8 cellular contexts compared by ENCODE assay signal in the genomic region with DNA sequence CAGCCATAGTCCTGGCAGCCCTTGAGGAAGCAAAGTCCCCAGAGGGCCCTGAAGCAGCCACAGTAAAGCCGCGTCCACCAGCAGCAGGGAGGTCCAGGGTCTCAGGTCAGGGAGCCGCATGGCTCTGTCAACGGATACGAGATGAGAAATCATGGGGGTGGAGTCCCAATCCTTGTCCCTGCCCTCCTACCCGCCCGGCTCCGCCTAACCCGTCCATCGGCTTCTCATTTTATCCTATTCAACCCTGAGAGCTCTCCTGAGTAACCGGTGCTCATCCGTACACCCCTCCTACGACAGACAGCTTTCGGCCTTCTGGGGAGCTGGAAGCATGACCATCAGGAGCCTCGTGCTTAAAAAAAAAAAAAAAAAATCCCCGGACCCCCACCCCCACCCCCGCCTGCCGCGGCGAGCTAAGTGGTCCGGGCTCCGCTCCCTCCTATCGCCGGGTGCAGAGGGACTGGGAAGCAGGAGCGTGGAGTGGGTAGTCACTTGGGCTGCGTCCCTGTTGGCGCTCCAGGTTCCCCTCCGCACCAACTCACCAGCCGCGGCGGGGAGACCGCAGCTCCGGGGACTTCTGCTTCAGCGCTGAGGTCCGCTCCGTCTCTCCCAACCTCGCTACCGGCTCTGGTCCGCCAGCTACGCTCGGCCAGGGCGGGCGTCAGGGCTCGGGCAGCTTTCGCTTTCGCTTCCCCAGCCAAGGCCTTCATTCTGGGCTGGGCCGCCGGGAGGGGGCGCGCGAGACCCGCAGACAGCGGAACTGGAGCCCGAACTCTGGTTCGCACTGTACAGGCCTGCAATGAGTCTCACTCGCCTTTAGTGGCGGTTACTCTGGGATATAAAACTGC. TPM values are rescaled to one million over a fixed set of nuclear protein-coding genes. Genes with fewer than 3 reads are reported as not detected.
A peak's percentile ranks its signal among the peaks of the same experiment; 100 is the strongest.
DNase-seq lines count a peak whose midpoint lies in the region; ATAC-seq and TF ChIP-seq lines count a peak whose summit lies in the region.

Gene TAP2 (minus strand): TSS at position 626 of the 845 bp plus-strand sequence. CDS start 506 bp downstream, at position 120.

- H3K27me3 ChIP-seq in GM23338 (ENCODE audit: insufficient read depth) (peaks cover 10% of the 10 kb centered on the region), fibroblast of lung (ENCODE audit: control insufficient read depth, insufficient read depth, low read length) (no peaks in the 10 kb centered on the region)

- intact Hi-C loops in natural killer cell (cut with micrococcal nuclease), result loop anchor here (1.0 kb wide), 2 partner anchors 16 to 30 kb away; partner anchors contain the start of gene PSMB9

- H3K4me1 Mint-ChIP-seq in GM23338 (peaks cover 16% of the 10 kb centered on the region), natural killer cell (peaks cover 69 to 84% of the 10 kb centered on the region in 2 donors)

- no peaks in the 10 kb centered on the region for H3K79me2 ChIP-seq in GM23338 (replicated peaks; ENCODE audit: insufficient read depth)
- H3K79me2 ChIP-seq in fibroblast of lung (ENCODE audit: control insufficient read depth, insufficient read depth, low read length), result peaks cover 3% of the 10 kb centered on the region

- peaks cover 23% of the 10 kb centered on the region for H3K36me3 Mint-ChIP-seq in GM23338 (ENCODE audit: low read depth)
- H3K36me3 Mint-ChIP-seq in natural killer cell, result peaks cover 36% of the 10 kb centered on the region

- H3F3A ChIP-seq in GM23338 (replicated peaks; ENCODE audit: low read depth), result no peaks in the 10 kb centered on the region

- H3K4me1 ChIP-seq in GM23338 (ENCODE audit: insufficient read depth), result peaks cover 16% of the 10 kb centered on the region; the same call in 1 of the 2 replicates
- H3K4me1 ChIP-seq in fibroblast of lung (ENCODE audit: control insufficient read depth, extremely low read depth, insufficient read depth, low read length), result no peaks in the 10 kb centered on the region

- DNase-seq in ELF-1 (ENCODE audit: low read depth, low spot score) (peak; percentile 95), GM23338 (ENCODE audit: low spot score) (peak; percentile 95), LHCN-M2 (ENCODE audit: low read depth) (peak; percentile 92), RPMI8226 (peak; percentile 96), fibroblast of lung (ENCODE audit: low read depth in 2 of 2) (peak; percentile 85 to 92), natural killer cell (peak; percentile 99)
- peak; percentile 97 to 98 for DNase-seq in activated T-helper 1 cell treated with anti-CD3 and anti-CD28 coated beads, Interleukin-2, amount 50 U/mL, for 16 hours (ENCODE audit: low read depth in 1 of 2, low spot score in 1 of 2)
- peak; percentile 90 to 97 (median 96) for DNase-seq in stimulated activated naive CD4-positive, alpha-beta T cell (lab: John Stamatoyannopoulos, UW)

- peaks cover 8% of the 10 kb centered on the region for H3K27me3 Mint-ChIP-seq in GM23338 (ENCODE audit: insufficient read depth, low read depth, poor library complexity)
- H3K27me3 Mint-ChIP-seq in natural killer cell (ENCODE audit: low read depth in 2 of 2), result no peaks in the 10 kb centered on the region

- H4K20me1 ChIP-seq in GM23338 (replicated peaks; ENCODE audit: insufficient read depth), result no peaks in the 10 kb centered on the region
- H4K20me1 ChIP-seq in fibroblast of lung (ENCODE audit: control insufficient read depth, extremely low read depth, insufficient read depth, low read length), result no peaks in the 10 kb centered on the region

- ATAC-seq in GM23338 (peak; percentile 91), natural killer cell (peak; percentile 88 to 99 (median 88))

- H2AFZ ChIP-seq in GM23338, result peak within 1 kb of the TSS; percentile 94
- peak within 1 kb of the TSS; percentile 88 for H2AFZ ChIP-seq in fibroblast of lung (ENCODE audit: low read length)

- no peaks in the 10 kb centered on the region for H3K9me3 ChIP-seq in fibroblast of lung (ENCODE audit: control insufficient read depth, insufficient read depth, low read depth, low read length)

- no peaks in the 10 kb centered on the region for H3K9me3 Mint-ChIP-seq in GM23338
- no peaks in the 10 kb centered on the region for H3K9me3 Mint-ChIP-seq in natural killer cell

- H3K9me2 ChIP-seq in GM23338 (ENCODE audit: insufficient read depth), result no peaks in the 10 kb centered on the region

- H3K4me3 Mint-ChIP-seq in GM23338 (peak within 1 kb of the TSS; percentile 80), natural killer cell (peak within 1 kb of the TSS; percentile 95)

- peak within 1 kb of the TSS; percentile 92 for H3K4me2 ChIP-seq in GM23338
- peak within 1 kb of the TSS; percentile 98 for H3K4me2 ChIP-seq in fibroblast of lung (ENCODE audit: extremely low read depth, insufficient read depth, low read length)

- TF ChIP-seq CTCF in GM23338 (conservative IDR thresholded peaks at IDR 0.05; ENCODE audit: low read depth in 2 of 2), result peak; percentile 76 to 93
- peak; percentile 88 to 94 for TF ChIP-seq CTCF in fibroblast of lung (conservative IDR thresholded peaks at IDR 0.05 in 1 of 2, IDR thresholded peaks at IDR 0.05 in 1 of 2; ENCODE audit: low read depth in 1 of 2, low read length in 2 of 2)
- peak; percentile 91 for TF ChIP-seq CTCF in natural killer cell (IDR thresholded peaks at IDR 0.05)

- H3K27ac Mint-ChIP-seq in GM23338 (no peak within 1 kb of the TSS), natural killer cell (peak within 1 kb of the TSS; percentile 96 to 100)

- H3K36me3 ChIP-seq in GM23338 (ENCODE audit: insufficient read depth) (peaks cover 6% of the 10 kb centered on the region; the same call in 1 of the 2 replicates), fibroblast of lung (ENCODE audit: control insufficient read depth, insufficient read depth, low read length) (peaks cover 10% of the 10 kb centered on the region)

- peak within 1 kb of the TSS; percentile 71 for H3K4me3 ChIP-seq in GM23338
- H3K4me3 ChIP-seq in fibroblast of lung (replicated peaks in 1 of 4; ENCODE audit: control extremely low read depth in 1 of 4, insufficient read depth in 1 of 4, low read depth in 3 of 4, low read length in 4 of 4), result peak within 1 kb of the TSS; percentile 78 to 88 (median 78)

- H3K9ac ChIP-seq in fibroblast of lung (ENCODE audit: insufficient read depth, low read length), result peak within 1 kb of the TSS; percentile 91

- H3K27ac ChIP-seq in GM23338 (ENCODE audit: low read depth) (no peak within 1 kb of the TSS), fibroblast of lung (ENCODE audit: insufficient read depth, low read length) (peak within 1 kb of the TSS; percentile 90)

TF ChIP-seq in GM23338, 12 proteins besides CTCF, POLR2A, EP300 and RAD21 (continues in another document):
- TF ChIP-seq CREB1 (CRISPR knock-in tag; IDR thresholded peaks at IDR 0.05; ENCODE audit: low read depth) (0 out of 2 replicates have a peak, but pooled peaks have one; percentile 40), POLR2AphosphoS5 (IDR thresholded peaks at IDR 0.05; ENCODE audit: low read depth) (peak; percentile 63), REST (IDR thresholded peaks at IDR 0.05; ENCODE audit: unreplicated experiment) (no peak), ETS1 (IDR thresholded peaks at IDR 0.05) (0 out of 2 replicates have a peak, but pooled peaks have one; percentile 38), JUNB (IDR thresholded peaks at IDR 0.05; ENCODE audit: unreplicated experiment) (no peak), STAT1 (IDR thresholded peaks at IDR 0.05; ENCODE audit: unreplicated experiment) (no peak), EZH2phosphoT487 (IDR thresholded peaks at IDR 0.05; ENCODE audit: unreplicated experiment) (no peak), EZH2 (IDR thresholded peaks at IDR 0.05; ENCODE audit: low read depth, unreplicated experiment) (no peak), NANOG (IDR thresholded peaks at IDR 0.05; ENCODE audit: borderline replicate concordance) (no peak), ZNF114 (CRISPR knock-in tag; IDR thresholded peaks at IDR 0.05) (no peak)

RNA-seq across cellular contexts. Expression of gene TAP2, which starts in this region (rescaled TPM):
- 9.5 and 102 TPM in 2 replicates for total RNA-seq in GM23338 (2014; rRNA removed; shearing (Covaris generic))
- 3.4 and 4.9 TPM in 2 replicates for polyA plus RNA-seq in GM23338 (2016; fragmentation: Nextera tagmentation; extraction: Ambion mirVana)
- total RNA-seq in LHCN-M2 (2014; rRNA removed), result 6.1 and 6.7 TPM in 2 replicates
- polyA plus RNA-seq in LHCN-M2 (2012), result 20.9 TPM
- total RNA-seq in fibroblast of lung, result 14.1 and 27.7 TPM in 2 replicates
- polyA plus RNA-seq in fibroblast of lung, result 18.6 and 20.7 TPM in 2 replicates
- polyA plus RNA-seq in fibroblast of lung (2012), result 30.1 and 35.5 TPM in 2 replicates
- 39.1 and 91.6 TPM in 2 replicates for polyA minus RNA-seq in fibroblast of lung (ENCODE audit: low replicate concordance)
- total RNA-seq in natural killer cell, result 100 to 1,000 TPM; 162 to 221 (median 209) TPM
